In genomic region chr17:50421308-50422031, GRCh38 we compare ENCODE assay signal across 9 cellular contexts. TPM values are rescaled to one million over a fixed set of nuclear protein-coding genes. Genes with fewer than 3 reads are reported as not detected.
A peak's percentile ranks its signal among the peaks of the same experiment; 100 is the strongest.
DNase-seq lines count a peak whose midpoint lies in the region; ATAC-seq, FAIRE-seq and TF ChIP-seq lines count a peak whose summit lies in the region.
"Had no signal": no experiment of that assay in that cellular context is flagged by ENCODE, and none has a peak within 500 bp of the region (broad histone marks: within the 10 kb centered on the region; RNA-seq: fewer than 3 reads in every experiment).

No MANE protein-coding gene starts in this region.

- peaks cover 1 to 7% of the 10 kb centered on the region in 2 donors for H3K9me3 Mint-ChIP-seq in effector memory CD8-positive, alpha-beta T cell

- H3K4me1 Mint-ChIP-seq in effector memory CD8-positive, alpha-beta T cell (ENCODE audit: low read depth in 2 of 2): peaks cover 5 to 16% of the 10 kb centered on the region in 2 donors

- TF ChIP-seq CTCF in GM12864 (IDR thresholded peaks at IDR 0.05; ENCODE audit: low read depth, low read length, missing control alignments): no peak
- no peak for TF ChIP-seq CTCF in OCI-LY1 (IDR thresholded peaks at IDR 0.05; ENCODE audit: low read length)
- TF ChIP-seq CTCF in psoas muscle (IDR thresholded peaks at IDR 0.05): no peak
- no peak for TF ChIP-seq CTCF in D721Med (IDR thresholded peaks at IDR 0.05; ENCODE audit: insufficient read depth, missing control alignments)

- intact Hi-C loops in psoas muscle (cut with DNase I): no loop called here

- H3K36me3 ChIP-seq in OCI-LY1 (ENCODE audit: insufficient read depth, low read length): no peaks in the 10 kb centered on the region
- no peaks in the 10 kb centered on the region for H3K36me3 ChIP-seq in psoas muscle (ENCODE audit: insufficient read depth in 1 of 2, low read depth in 1 of 2)

- H3K9me3 ChIP-seq in OCI-LY1 (ENCODE audit: low read length): no peaks in the 10 kb centered on the region
- H3K9me3 ChIP-seq in psoas muscle: no peaks in the 10 kb centered on the region

- H3K4me3 ChIP-seq in GM12864 (ENCODE audit: low read depth, low read length) (peak overlapping the region; percentile 29; the same call in 1 of the 2 replicates), OCI-LY1 (ENCODE audit: low read depth, low read length, poor library complexity, severe bottlenecking) (peak overlapping the region; percentile 38), psoas muscle (peak overlapping the region; percentile 50)

- no peaks in the 10 kb centered on the region for H3F3A ChIP-seq in OCI-LY1 (ENCODE audit: insufficient read depth, low read length)

- no peaks in the 10 kb centered on the region for H3K9me2 ChIP-seq in OCI-LY1 (ENCODE audit: low read depth, low read length)

- DNase-seq in GM12864 (ENCODE audit: low read depth) (no peak), psoas muscle (no peak), COR-L47 (lab: John Stamatoyannopoulos, UW) (no peak), D721Med (ENCODE audit: insufficient read length, low spot score) (no peak), NCI-H146 treated with DMSO at 0.1 percent for 48 hours (lab: John Stamatoyannopoulos, UW; ENCODE audit: unreplicated experiment) (no peak), ecto neural progenitor cell (ENCODE audit: low spot score) (no peak)
- DNase-seq in effector memory CD8-positive, alpha-beta T cell: no peak
- DNase-seq: effector CD4-positive, alpha-beta T cell had no signal

- H3K27me3 Mint-ChIP-seq in effector memory CD8-positive, alpha-beta T cell: no peaks in the 10 kb centered on the region

- ATAC-seq in effector memory CD8-positive, alpha-beta T cell (replicated peaks): peak; percentile 21
- ATAC-seq in psoas muscle: no peak

- H3K4me1 ChIP-seq in OCI-LY1 (ENCODE audit: insufficient read depth, low read length, severe bottlenecking): peaks cover 21% of the 10 kb centered on the region
- peaks cover 7% of the 10 kb centered on the region for H3K4me1 ChIP-seq in psoas muscle

- H3K36me3 Mint-ChIP-seq in effector memory CD8-positive, alpha-beta T cell (ENCODE audit: insufficient read depth): peaks cover 4% of the 10 kb centered on the region

- H3K4me2 ChIP-seq in OCI-LY1 (ENCODE audit: low read length): peak overlapping the region; percentile 66

- peak overlapping the region; percentile 53 to 76 for H3K4me3 Mint-ChIP-seq in effector memory CD8-positive, alpha-beta T cell

- H3K27ac ChIP-seq in OCI-LY1 (ENCODE audit: low read depth, low read length, poor library complexity, severe bottlenecking): peak overlapping the region; percentile 50
- H3K27ac ChIP-seq in psoas muscle: peak overlapping the region; percentile 50

- H3K79me2 ChIP-seq in OCI-LY1 (ENCODE audit: insufficient read depth, low read length): no peaks in the 10 kb centered on the region

- H4K20me1 ChIP-seq in OCI-LY1 (ENCODE audit: insufficient read depth, low read length): no peaks in the 10 kb centered on the region

- WGBS in psoas muscle, 3 donors: 45 to 60% (median 51%) methylated on average over 3 of the region's 3 CpGs

- no peaks in the 10 kb centered on the region for H3K27me3 ChIP-seq in OCI-LY1 (ENCODE audit: insufficient read depth, low read length)
- H3K27me3 ChIP-seq in psoas muscle (ENCODE audit: insufficient read depth in 3 of 3, low read length in 2 of 3): no peaks in the 10 kb centered on the region

- peak overlapping the region; percentile 97 for H2AFZ ChIP-seq in OCI-LY1 (ENCODE audit: low read length)

- no peak for FAIRE-seq in D721Med (lab: Jason Lieb, UNC)

- peak overlapping the region; percentile 33 for H3K9ac ChIP-seq in OCI-LY1 (ENCODE audit: low read length)

- peak overlapping the region; percentile 74 to 96 for H3K27ac Mint-ChIP-seq in effector memory CD8-positive, alpha-beta T cell

RNA-seq across cellular contexts. Expression of gene ACSF2, which starts 4.5 kb away (rescaled TPM):
- 10 to 100 TPM; 14.4 to 72.3 (median 44.7) TPM for total RNA-seq in psoas muscle
- 10 to 100 TPM; 17.0 to 69.7 (median 19.6) TPM for polyA plus RNA-seq in psoas muscle

RNA-seq across cellular contexts. Expression of gene LRRC59, which starts 24.1 kb away (rescaled TPM):
- 10 to 100 TPM; 15.9 to 53.9 (median 44.7) TPM for total RNA-seq in psoas muscle
- 100 to 1,000 TPM in 1 of 3 donors, 10 to 100 TPM in 2; 40.8 to 122 (median 90.2) TPM for polyA plus RNA-seq in psoas muscle

RNA-seq across cellular contexts. Expression of gene CHAD, which starts 47.2 kb away (rescaled TPM):
- under 1 TPM in 3 of 4 donors, not detected in 1; 0.32 to 0.76 (median 0.44) TPM for total RNA-seq in psoas muscle
- polyA plus RNA-seq in psoas muscle: under 1 TPM in 2 of 3 donors, not detected in 1; 0.09 to 0.42 TPM

RNA-seq across cellular contexts. Expression of gene EME1, which starts 48.4 kb away (rescaled TPM):
- under 1 TPM in 2 of 4 donors, not detected in 2; 0.15 to 0.32 TPM for total RNA-seq in psoas muscle
- polyA plus RNA-seq in psoas muscle: under 1 TPM; 0.06 to 0.39 (median 0.29) TPM

RNA-seq across cellular contexts. Expression of gene MRPL27, which starts 48.5 kb away (rescaled TPM):
- 100 to 1,000 TPM in 2 of 4 donors, 10 to 100 TPM in 2; 70.7 to 133 (median 95.3) TPM for total RNA-seq in psoas muscle
- polyA plus RNA-seq in psoas muscle: 100 to 1,000 TPM; 128 to 468 (median 281) TPM
